ENCODE assay signal across 9 cellular contexts in the genomic region with DNA sequence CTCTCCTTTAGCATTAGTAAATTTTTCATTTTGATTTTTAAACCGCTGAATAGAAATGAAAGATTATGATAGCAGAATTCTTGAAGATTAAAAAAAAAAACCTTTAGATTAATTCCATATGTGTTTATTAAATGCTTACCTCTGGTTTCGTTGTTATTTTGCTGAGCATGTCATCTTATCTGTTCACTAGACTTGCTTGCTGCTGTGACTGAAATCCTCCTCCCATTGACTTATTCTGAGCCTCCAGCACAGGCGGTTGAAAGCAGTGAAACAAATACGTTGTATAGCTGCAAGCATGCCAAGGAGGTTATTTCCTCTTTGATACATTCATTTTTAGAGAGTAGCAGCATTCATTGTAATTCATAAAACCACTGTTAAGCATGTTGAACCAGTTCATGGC. TPM values are rescaled to one million over a fixed set of nuclear protein-coding genes. Genes with fewer than 3 reads are reported as not detected.
DNase-seq lines count a peak whose midpoint lies in the region; ATAC-seq and TF ChIP-seq lines count a peak whose summit lies in the region.
"Had no signal": no experiment of that assay in that cellular context is flagged by ENCODE, and none has a peak within 500 bp of the region (broad histone marks: within the 10 kb centered on the region; RNA-seq: fewer than 3 reads in every experiment).

A gene (minus strand): TSS at position 210 of the 400 bp plus-strand sequence. CDS start 1,278 bp downstream, outside the sequence.

- H3K4me1 ChIP-seq in stomach: peaks cover 0 to 54% (median 25%) of the 10 kb centered on the region in 4 donors

- H3K27me3 ChIP-seq in stomach: no peaks in the 10 kb centered on the region

- intact Hi-C loops in stomach (cut with DNase I; ENCODE audit: low total_unique reads): no loop called here

- H3K27ac Mint-ChIP-seq in WTC11: peak within 1 kb of the TSS; percentile 19; the same call in 1 of the 2 replicates
- peak within 1 kb of the TSS; percentile 38 for H3K27ac Mint-ChIP-seq in glutamatergic neuron (ENCODE audit: unreplicated experiment)
- H3K27ac Mint-ChIP-seq: stimulated activated naive CD8-positive, alpha-beta T cell treated with anti-CD3 and anti-CD28 coated beads, Interleukin-15, Interleukin-2, amounts not matched to agents 100 ng/mL and 50 ng/mL, for 24 hours had no signal

- H3K27me3 Mint-ChIP-seq in WTC11 (ENCODE audit: low read depth) (no peaks in the 10 kb centered on the region), glutamatergic neuron (ENCODE audit: unreplicated experiment) (no peaks in the 10 kb centered on the region)
- H3K27me3 Mint-ChIP-seq: stimulated activated naive CD8-positive, alpha-beta T cell treated with anti-CD3 and anti-CD28 coated beads, Interleukin-15, Interleukin-2, amounts not matched to agents 100 ng/mL and 50 ng/mL, for 24 hours had no signal

- DNase-seq in activated T-cell treated with anti-CD3 and anti-CD28 coated beads for 24 hours (ENCODE audit: low read depth) (peak; percentile 5), WTC11 (ENCODE audit: low spot score) (no peak), glutamatergic neuron (no peak), stomach (no peak), iPS-NIHi7 (ENCODE audit: extremely low spot score) (no peak)
- no peak for DNase-seq in activated T-cell treated with anti-CD3 and anti-CD28 coated beads, Interleukin-2, amount 50 U/mL, for 48 hours

- peak within 1 kb of the TSS in 3 of 4 donors; percentile 12 to 24 (median 15) for H3K4me3 ChIP-seq in stomach

- ATAC-seq in WTC11 (no peak), HG03196 (IDR thresholded peaks at IDR 0.05; ENCODE audit: unreplicated experiment) (no peak), GM18867 (IDR thresholded peaks at IDR 0.05; ENCODE audit: unreplicated experiment) (no peak)

- 24 to 35% (median 26%) methylated on average over 4 of the region's 4 CpGs for whole genome bisulfite sequencing in stomach, 5 donors

- no peak for TF ChIP-seq EP300 in stomach (IDR thresholded peaks at IDR 0.05)

- TF ChIP-seq CTCF in WTC11 (IDR thresholded peaks at IDR 0.05): no peak
- TF ChIP-seq CTCF in glutamatergic neuron (IDR thresholded peaks at IDR 0.05; ENCODE audit: partially characterized antibody, unreplicated experiment): no peak
- no peak for TF ChIP-seq CTCF in stomach (IDR thresholded peaks at IDR 0.05)

- POLR2A ChIA-PET in WTC11 (lab: Charles Lee): no interaction called here

- CTCF ChIA-PET in WTC11 (lab: Charles Lee): interaction anchor here (1.8 to 3.0 kb wide), 2 partner anchors 21 to 67 kb away, joined by 8 to 9 read pairs; no protein-coding TSS in a partner anchor

- no peaks in the 10 kb centered on the region for H3K36me3 ChIP-seq in stomach

- H3K4me1 Mint-ChIP-seq in WTC11 (peaks cover 33% of the 10 kb centered on the region), glutamatergic neuron (ENCODE audit: low read depth, unreplicated experiment) (peaks cover 13% of the 10 kb centered on the region)

- no peak for TF ChIP-seq POLR2A in stomach (IDR thresholded peaks at IDR 0.05)

- no peaks in the 10 kb centered on the region for H3K9me3 Mint-ChIP-seq in WTC11
- H3K9me3 Mint-ChIP-seq in glutamatergic neuron (ENCODE audit: unreplicated experiment): no peaks in the 10 kb centered on the region
- H3K9me3 Mint-ChIP-seq: stimulated activated naive CD8-positive, alpha-beta T cell treated with anti-CD3 and anti-CD28 coated beads, Interleukin-15, Interleukin-2, amounts not matched to agents 100 ng/mL and 50 ng/mL, for 24 hours had no signal

- no peaks in the 10 kb centered on the region for H3K9me3 ChIP-seq in stomach

- H3K36me3 Mint-ChIP-seq in WTC11: no peaks in the 10 kb centered on the region
- no peaks in the 10 kb centered on the region for H3K36me3 Mint-ChIP-seq in glutamatergic neuron (ENCODE audit: unreplicated experiment)

- H3K4me3 Mint-ChIP-seq in WTC11: no peak within 1 kb of the TSS
- no peak within 1 kb of the TSS for H3K4me3 Mint-ChIP-seq in glutamatergic neuron (ENCODE audit: unreplicated experiment)
- H3K4me3 Mint-ChIP-seq: stimulated activated naive CD8-positive, alpha-beta T cell treated with anti-CD3 and anti-CD28 coated beads, Interleukin-15, Interleukin-2, amounts not matched to agents 100 ng/mL and 50 ng/mL, for 24 hours had no signal

- H3K27ac ChIP-seq in stomach: peak within 1 kb of the TSS in 3 of 5 donors; percentile 23 to 62 (median 31)

TF ChIP-seq in WTC11, 78 proteins besides CTCF, POLR2A, EP300 and RAD21 (continues in another document):
- TF ChIP-seq, protein P1, sequence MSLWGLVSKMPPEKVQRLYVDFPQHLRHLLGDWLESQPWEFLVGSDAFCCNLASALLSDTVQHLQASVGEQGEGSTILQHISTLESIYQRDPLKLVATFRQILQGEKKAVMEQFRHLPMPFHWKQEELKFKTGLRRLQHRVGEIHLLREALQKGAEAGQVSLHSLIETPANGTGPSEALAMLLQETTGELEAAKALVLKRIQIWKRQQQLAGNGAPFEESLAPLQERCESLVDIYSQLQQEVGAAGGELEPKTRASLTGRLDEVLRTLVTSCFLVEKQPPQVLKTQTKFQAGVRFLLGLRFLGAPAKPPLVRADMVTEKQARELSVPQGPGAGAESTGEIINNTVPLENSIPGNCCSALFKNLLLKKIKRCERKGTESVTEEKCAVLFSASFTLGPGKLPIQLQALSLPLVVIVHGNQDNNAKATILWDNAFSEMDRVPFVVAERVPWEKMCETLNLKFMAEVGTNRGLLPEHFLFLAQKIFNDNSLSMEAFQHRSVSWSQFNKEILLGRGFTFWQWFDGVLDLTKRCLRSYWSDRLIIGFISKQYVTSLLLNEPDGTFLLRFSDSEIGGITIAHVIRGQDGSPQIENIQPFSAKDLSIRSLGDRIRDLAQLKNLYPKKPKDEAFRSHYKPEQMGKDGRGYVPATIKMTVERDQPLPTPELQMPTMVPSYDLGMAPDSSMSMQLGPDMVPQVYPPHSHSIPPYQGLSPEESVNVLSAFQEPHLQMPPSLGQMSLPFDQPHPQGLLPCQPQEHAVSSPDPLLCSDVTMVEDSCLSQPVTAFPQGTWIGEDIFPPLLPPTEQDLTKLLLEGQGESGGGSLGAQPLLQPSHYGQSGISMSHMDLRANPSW (CRISPR knock-in tag; conservative IDR thresholded peaks at IDR 0.05; ENCODE audit: low read depth): no peak
- TF ChIP-seq, protein P2, sequence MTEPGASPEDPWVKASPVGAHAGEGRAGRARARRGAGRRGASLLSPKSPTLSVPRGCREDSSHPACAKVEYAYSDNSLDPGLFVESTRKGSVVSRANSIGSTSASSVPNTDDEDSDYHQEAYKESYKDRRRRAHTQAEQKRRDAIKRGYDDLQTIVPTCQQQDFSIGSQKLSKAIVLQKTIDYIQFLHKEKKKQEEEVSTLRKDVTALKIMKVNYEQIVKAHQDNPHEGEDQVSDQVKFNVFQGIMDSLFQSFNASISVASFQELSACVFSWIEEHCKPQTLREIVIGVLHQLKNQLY (CRISPR knock-in tag; IDR thresholded peaks at IDR 0.05): no peak
- TF ChIP-seq CBFB (CRISPR knock-in tag; IDR thresholded peaks at IDR 0.05; ENCODE audit: low read depth) (no peak), RELA (CRISPR knock-in tag; IDR thresholded peaks at IDR 0.05; ENCODE audit: borderline replicate concordance) (no peak)
- TF ChIP-seq, protein P3, sequence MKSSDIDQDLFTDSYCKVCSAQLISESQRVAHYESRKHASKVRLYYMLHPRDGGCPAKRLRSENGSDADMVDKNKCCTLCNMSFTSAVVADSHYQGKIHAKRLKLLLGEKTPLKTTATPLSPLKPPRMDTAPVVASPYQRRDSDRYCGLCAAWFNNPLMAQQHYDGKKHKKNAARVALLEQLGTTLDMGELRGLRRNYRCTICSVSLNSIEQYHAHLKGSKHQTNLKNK (CRISPR knock-in tag; IDR thresholded peaks at IDR 0.05): no peak
- TF ChIP-seq, protein P4, sequence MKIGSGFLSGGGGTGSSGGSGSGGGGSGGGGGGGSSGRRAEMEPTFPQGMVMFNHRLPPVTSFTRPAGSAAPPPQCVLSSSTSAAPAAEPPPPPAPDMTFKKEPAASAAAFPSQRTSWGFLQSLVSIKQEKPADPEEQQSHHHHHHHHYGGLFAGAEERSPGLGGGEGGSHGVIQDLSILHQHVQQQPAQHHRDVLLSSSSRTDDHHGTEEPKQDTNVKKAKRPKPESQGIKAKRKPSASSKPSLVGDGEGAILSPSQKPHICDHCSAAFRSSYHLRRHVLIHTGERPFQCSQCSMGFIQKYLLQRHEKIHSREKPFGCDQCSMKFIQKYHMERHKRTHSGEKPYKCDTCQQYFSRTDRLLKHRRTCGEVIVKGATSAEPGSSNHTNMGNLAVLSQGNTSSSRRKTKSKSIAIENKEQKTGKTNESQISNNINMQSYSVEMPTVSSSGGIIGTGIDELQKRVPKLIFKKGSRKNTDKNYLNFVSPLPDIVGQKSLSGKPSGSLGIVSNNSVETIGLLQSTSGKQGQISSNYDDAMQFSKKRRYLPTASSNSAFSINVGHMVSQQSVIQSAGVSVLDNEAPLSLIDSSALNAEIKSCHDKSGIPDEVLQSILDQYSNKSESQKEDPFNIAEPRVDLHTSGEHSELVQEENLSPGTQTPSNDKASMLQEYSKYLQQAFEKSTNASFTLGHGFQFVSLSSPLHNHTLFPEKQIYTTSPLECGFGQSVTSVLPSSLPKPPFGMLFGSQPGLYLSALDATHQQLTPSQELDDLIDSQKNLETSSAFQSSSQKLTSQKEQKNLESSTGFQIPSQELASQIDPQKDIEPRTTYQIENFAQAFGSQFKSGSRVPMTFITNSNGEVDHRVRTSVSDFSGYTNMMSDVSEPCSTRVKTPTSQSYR (CRISPR knock-in tag; IDR thresholded peaks at IDR 0.05): no peak
- TF ChIP-seq, protein P5, sequence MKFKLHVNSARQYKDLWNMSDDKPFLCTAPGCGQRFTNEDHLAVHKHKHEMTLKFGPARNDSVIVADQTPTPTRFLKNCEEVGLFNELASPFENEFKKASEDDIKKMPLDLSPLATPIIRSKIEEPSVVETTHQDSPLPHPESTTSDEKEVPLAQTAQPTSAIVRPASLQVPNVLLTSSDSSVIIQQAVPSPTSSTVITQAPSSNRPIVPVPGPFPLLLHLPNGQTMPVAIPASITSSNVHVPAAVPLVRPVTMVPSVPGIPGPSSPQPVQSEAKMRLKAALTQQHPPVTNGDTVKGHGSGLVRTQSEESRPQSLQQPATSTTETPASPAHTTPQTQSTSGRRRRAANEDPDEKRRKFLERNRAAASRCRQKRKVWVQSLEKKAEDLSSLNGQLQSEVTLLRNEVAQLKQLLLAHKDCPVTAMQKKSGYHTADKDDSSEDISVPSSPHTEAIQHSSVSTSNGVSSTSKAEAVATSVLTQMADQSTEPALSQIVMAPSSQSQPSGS (CRISPR knock-in tag; IDR thresholded peaks at IDR 0.05; ENCODE audit: borderline replicate concordance, low read depth): no peak
- TF ChIP-seq, protein P6, sequence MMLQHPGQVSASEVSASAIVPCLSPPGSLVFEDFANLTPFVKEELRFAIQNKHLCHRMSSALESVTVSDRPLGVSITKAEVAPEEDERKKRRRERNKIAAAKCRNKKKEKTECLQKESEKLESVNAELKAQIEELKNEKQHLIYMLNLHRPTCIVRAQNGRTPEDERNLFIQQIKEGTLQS (CRISPR knock-in tag; conservative IDR thresholded peaks at IDR 0.05): no peak

RNA-seq across cellular contexts. Expression of the gene that starts here (rescaled TPM):
- total RNA-seq in WTC11 (2021): not detected in 3 replicates
- not detected for total RNA-seq in glutamatergic neuron (ENCODE audit: unreplicated experiment)
- total RNA-seq in stomach: 10 to 100 TPM in 1 of 5 donors, 1 to 10 TPM in 2, under 1 TPM in 1, not detected in 1; 0.89 to 32.1 (median 4.7) TPM
- under 1 TPM in 1 of 3 donors, not detected in 2; 0.35 TPM for polyA plus RNA-seq in stomach
